ENCODE assay signal across 1 cellular context in the genomic region with DNA sequence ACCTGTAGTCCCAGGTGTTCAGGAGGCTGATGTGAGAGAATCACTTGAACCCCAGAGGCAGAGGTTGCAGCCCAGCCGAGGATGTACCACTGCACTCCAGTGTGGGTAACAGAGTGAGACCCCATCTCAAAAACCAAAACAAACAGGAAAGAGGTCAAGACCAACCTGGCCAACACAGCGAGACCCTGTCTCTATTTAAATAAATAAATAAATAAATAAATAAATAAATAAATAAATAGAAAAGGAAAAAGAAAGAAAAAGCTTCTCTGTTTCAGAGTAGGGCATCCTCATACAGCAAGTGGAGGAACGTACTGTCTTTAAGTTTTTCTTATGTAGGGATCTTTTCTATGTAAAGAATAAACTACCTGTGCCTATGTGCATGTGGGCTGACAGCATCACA.
TF ChIP-seq lines count a peak whose summit lies in the region.

No MANE protein-coding gene starts in this region.

TF ChIP-seq in HepG2, 621 proteins besides CTCF, POLR2A, EP300 and RAD21:
- TF ChIP-seq ZNF761 (CRISPR knock-in tag; conservative IDR thresholded peaks at IDR 0.05) (no peak), DNMT3B (CRISPR knock-in tag; conservative IDR thresholded peaks at IDR 0.05) (no peak), ZNF224 (CRISPR knock-in tag; IDR thresholded peaks at IDR 0.05) (no peak), NR2F1 (CRISPR knock-in tag; IDR thresholded peaks at IDR 0.05) (no peak)
- TF ChIP-seq, protein P1, sequence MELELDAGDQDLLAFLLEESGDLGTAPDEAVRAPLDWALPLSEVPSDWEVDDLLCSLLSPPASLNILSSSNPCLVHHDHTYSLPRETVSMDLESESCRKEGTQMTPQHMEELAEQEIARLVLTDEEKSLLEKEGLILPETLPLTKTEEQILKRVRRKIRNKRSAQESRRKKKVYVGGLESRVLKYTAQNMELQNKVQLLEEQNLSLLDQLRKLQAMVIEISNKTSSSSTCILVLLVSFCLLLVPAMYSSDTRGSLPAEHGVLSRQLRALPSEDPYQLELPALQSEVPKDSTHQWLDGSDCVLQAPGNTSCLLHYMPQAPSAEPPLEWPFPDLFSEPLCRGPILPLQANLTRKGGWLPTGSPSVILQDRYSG (CRISPR knock-in tag; IDR thresholded peaks at IDR 0.05) = no peak
